Comparison of ENCODE assay signal across 17 cellular contexts in genomic region chr1:71045463-71046028, GRCh38. TPM values are rescaled to one million over a fixed set of nuclear protein-coding genes. Genes with fewer than 3 reads are reported as not detected.
DNase-seq lines count a peak whose midpoint lies in the region; ATAC-seq and TF ChIP-seq lines count a peak whose summit lies in the region.
"Had no signal": no experiment of that assay in that cellular context is flagged by ENCODE, and none has a peak within 500 bp of the region (broad histone marks: within the 10 kb centered on the region; RNA-seq: fewer than 3 reads in every experiment).

No MANE protein-coding gene starts in this region.

- no peak overlapping the region for H3K27ac Mint-ChIP-seq in activated CD4-positive, alpha-beta T cell treated with anti-CD3 and anti-CD28 coated beads, Interleukin-2, amount 10 ng/mL, durations not matched to agents 7 days and 5 days
- no peak overlapping the region for H3K27ac Mint-ChIP-seq in naive thymus-derived CD4-positive, alpha-beta T cell
- H3K27ac Mint-ChIP-seq: activated T-cell treated with anti-CD3 and anti-CD28 coated beads, Interleukin-2, amount 50 U/mL, for 24 hours had no signal

- DNase-seq in activated CD4-positive, alpha-beta T cell treated with anti-CD3 and anti-CD28 coated beads, Interleukin-2, amount 10 ng/mL, durations not matched to agents 7 days and 5 days = no peak
- DNase-seq in activated CD4-positive, alpha-beta T cell treated with anti-CD3 and anti-CD28 coated beads, Interleukin-2, amount 50 U/mL, for 1 hour = no peak
- DNase-seq in ascending aorta (ENCODE audit: low spot score in 2 of 2) (peak in 1 of 2 donors; percentile 62), tibial artery (peak in 1 of 2 donors; percentile 54), inferior parietal cortex (ENCODE audit: extremely low spot score) (no peak), mucosa of descending colon (no peak)
- no peak for DNase-seq in naive thymus-derived CD4-positive, alpha-beta T cell
- no peak for DNase-seq in stimulated activated CD4-positive, alpha-beta T cell treated with anti-CD3 and anti-CD28 coated beads, Interleukin-2, amount 100 ng/mL, for 24 hours
- DNase-seq: activated CD4-positive, CD25-positive, alpha-beta regulatory T cell treated with anti-CD3 and anti-CD28 coated beads, Interleukin-2, amount 50 U/mL, for 72 hours; Calu3; cerebellar nuclear complex; KG1; mesendoderm; NCI-H146; NCI-H446 treated with DMSO at 0.1 percent for 48 hours; PC-3 had no signal

- ATAC-seq in naive thymus-derived CD4-positive, alpha-beta T cell = no peak
- ATAC-seq in mucosa of descending colon = no peak
- ATAC-seq: PC-3 had no signal

- peaks cover 17% of the 10 kb centered on the region for H3K4me1 Mint-ChIP-seq in activated CD4-positive, alpha-beta T cell treated with anti-CD3 and anti-CD28 coated beads, Interleukin-2, amount 10 ng/mL, durations not matched to agents 7 days and 5 days
- peaks cover 6 to 27% (median 20%) of the 10 kb centered on the region in 7 donors for H3K4me1 Mint-ChIP-seq in naive thymus-derived CD4-positive, alpha-beta T cell

- CTCF ChIA-PET in activated CD4-positive, alpha-beta T cell treated with anti-CD3 and anti-CD28 coated beads, Interleukin-2, amount 10 ng/mL, durations not matched to agents 7 days and 5 days (lab: Charles Lee) = no interaction called here
- CTCF ChIA-PET in naive thymus-derived CD4-positive, alpha-beta T cell (lab: Charles Lee) = no interaction called here

- peaks cover 62% of the 10 kb centered on the region for H3K27me3 Mint-ChIP-seq in activated CD4-positive, alpha-beta T cell treated with anti-CD3 and anti-CD28 coated beads, Interleukin-2, amount 10 ng/mL, durations not matched to agents 7 days and 5 days
- peaks cover 39 to 63% (median 56%) of the 10 kb centered on the region in 5 donors for H3K27me3 Mint-ChIP-seq in naive thymus-derived CD4-positive, alpha-beta T cell

- H3K4me3 ChIP-seq in ascending aorta = peak overlapping the region; percentile 36 to 86
- H3K4me3 ChIP-seq in naive thymus-derived CD4-positive, alpha-beta T cell (ENCODE audit: low read length) = no peak overlapping the region
- peak overlapping the region; percentile 86 to 90 for H3K4me3 ChIP-seq in tibial artery
- H3K4me3 ChIP-seq in mucosa of descending colon = no peak overlapping the region

- H3K36me3 ChIP-seq in ascending aorta (no peaks in the 10 kb centered on the region), tibial artery (no peaks in the 10 kb centered on the region), mucosa of descending colon (ENCODE audit: low read depth) (no peaks in the 10 kb centered on the region)
- H3K36me3 ChIP-seq in naive thymus-derived CD4-positive, alpha-beta T cell (ENCODE audit: control insufficient read depth in 2 of 3, insufficient read depth in 3 of 3, low read length in 3 of 3) = no peaks in the 10 kb centered on the region

- H3K27me3 ChIP-seq in ascending aorta = no peaks in the 10 kb centered on the region
- H3K27me3 ChIP-seq in naive thymus-derived CD4-positive, alpha-beta T cell (ENCODE audit: control insufficient read depth in 2 of 2, insufficient read depth in 2 of 2, low read length in 2 of 2) = peaks cover 16% of the 10 kb centered on the region in 2 donors
- H3K27me3 ChIP-seq in tibial artery = no peaks in the 10 kb centered on the region

- H3K9me3 Mint-ChIP-seq in activated CD4-positive, alpha-beta T cell treated with anti-CD3 and anti-CD28 coated beads, Interleukin-2, amount 10 ng/mL, durations not matched to agents 7 days and 5 days = no peaks in the 10 kb centered on the region
- peaks cover 0 to 3% (median 0%) of the 10 kb centered on the region in 11 donors for H3K9me3 Mint-ChIP-seq in naive thymus-derived CD4-positive, alpha-beta T cell
- H3K9me3 Mint-ChIP-seq: activated T-cell treated with anti-CD3 and anti-CD28 coated beads, Interleukin-2, amount 50 U/mL, for 24 hours had no signal

- H3K4me1 ChIP-seq in ascending aorta (peaks cover 0 to 7% of the 10 kb centered on the region in 2 donors), tibial artery (peaks cover 6 to 28% (median 11%) of the 10 kb centered on the region in 4 donors), mucosa of descending colon (ENCODE audit: low read depth) (peaks cover 4% of the 10 kb centered on the region)
- peaks cover 0 to 5% of the 10 kb centered on the region in 2 donors for H3K4me1 ChIP-seq in naive thymus-derived CD4-positive, alpha-beta T cell (ENCODE audit: control insufficient read depth in 2 of 2, insufficient read depth in 2 of 2, low read length in 2 of 2)

- peak overlapping the region; percentile 30 for H3K4me3 Mint-ChIP-seq in activated CD4-positive, alpha-beta T cell treated with anti-CD3 and anti-CD28 coated beads, Interleukin-2, amount 10 ng/mL, durations not matched to agents 7 days and 5 days
- peak overlapping the region; percentile 12 to 87 (median 40) for H3K4me3 Mint-ChIP-seq in naive thymus-derived CD4-positive, alpha-beta T cell

- H3K36me3 Mint-ChIP-seq in activated CD4-positive, alpha-beta T cell treated with anti-CD3 and anti-CD28 coated beads, Interleukin-2, amount 10 ng/mL, durations not matched to agents 7 days and 5 days (ENCODE audit: low read depth) = no peaks in the 10 kb centered on the region
- no peaks in the 10 kb centered on the region for H3K36me3 Mint-ChIP-seq in naive thymus-derived CD4-positive, alpha-beta T cell

- H3K27ac ChIP-seq in ascending aorta = peak overlapping the region; percentile 64 to 66
- H3K27ac ChIP-seq in naive thymus-derived CD4-positive, alpha-beta T cell (ENCODE audit: low read depth, low read length) = no peak overlapping the region
- peak overlapping the region; percentile 57 to 83 for H3K27ac ChIP-seq in tibial artery

- POLR2A ChIA-PET in activated CD4-positive, alpha-beta T cell treated with anti-CD3 and anti-CD28 coated beads, Interleukin-2, amount 10 ng/mL, durations not matched to agents 7 days and 5 days (lab: Charles Lee) = no interaction called here
- POLR2A ChIA-PET in naive thymus-derived CD4-positive, alpha-beta T cell (lab: Charles Lee) = no interaction called here

- intact Hi-C loops in ascending aorta (cut with DNase I) (loop anchor here (2.0 to 10.0 kb wide), 5 partner anchors 27 to 691 kb away; partner anchors contain the start of gene ANKRD13C), tibial artery (cut with DNase I; ENCODE audit: low total_unique reads) (loop anchor here (10.0 kb wide), 1 partner anchor 171 kb away; no protein-coding TSS in a partner anchor), mucosa of descending colon (cut with DNase I, micrococcal nuclease) (loop anchor here in 1 of 2 donors (5.0 kb wide), 1 partner anchor 358 kb away; no protein-coding TSS in a partner anchor)
- intact Hi-C loops in naive thymus-derived CD4-positive, alpha-beta T cell (cut with micrococcal nuclease) = loop anchor here in 1 of 2 donors (5.0 kb wide), 1 partner anchor 1237 kb away; the partner anchor contains the start of gene NEGR1

- no peaks in the 10 kb centered on the region for H3K9me3 ChIP-seq in ascending aorta
- no peaks in the 10 kb centered on the region for H3K9me3 ChIP-seq in naive thymus-derived CD4-positive, alpha-beta T cell (ENCODE audit: control insufficient read depth in 2 of 3, low read length in 3 of 3)
- no peaks in the 10 kb centered on the region for H3K9me3 ChIP-seq in tibial artery
- H3K9me3 ChIP-seq in mucosa of descending colon = no peaks in the 10 kb centered on the region

- TF ChIP-seq CTCF in ascending aorta (IDR thresholded peaks at IDR 0.05) (no peak), tibial artery (IDR thresholded peaks at IDR 0.05) (no peak), mucosa of descending colon (IDR thresholded peaks at IDR 0.05) (no peak)

RNA-seq across cellular contexts. Expression of gene PTGER3, which starts 2.1 kb away (rescaled TPM):
- under 1 TPM; 0.12 to 0.15 TPM for total RNA-seq in activated CD4-positive, alpha-beta T cell treated with anti-CD3 and anti-CD28 coated beads, Interleukin-2, amount 10 ng/mL, durations not matched to agents 7 days and 5 days
- total RNA-seq in ascending aorta (70.1 TPM), mucosa of descending colon (10 to 100 TPM in 1 of 3 donors, 1 to 10 TPM in 2; 1.2 to 19.7 (median 1.3) TPM)
- total RNA-seq in naive thymus-derived CD4-positive, alpha-beta T cell = 1 to 10 TPM in 3 of 5 experiments, not detected in 2; 2.4 to 4.3 (median 3.7) TPM
- polyA plus RNA-seq in naive thymus-derived CD4-positive, alpha-beta T cell = under 1 TPM in 1 of 2 donors, not detected in 1; 0.07 TPM

RNA-seq across cellular contexts. Expression of gene ZRANB2, which starts 35.3 kb away (rescaled TPM):
- 100 to 1,000 TPM; 110 to 127 TPM for total RNA-seq in activated CD4-positive, alpha-beta T cell treated with anti-CD3 and anti-CD28 coated beads, Interleukin-2, amount 10 ng/mL, durations not matched to agents 7 days and 5 days
- total RNA-seq in ascending aorta (37.9 TPM), mucosa of descending colon (100 to 1,000 TPM in 1 of 3 donors, 10 to 100 TPM in 2; 74.8 to 108 (median 94.9) TPM)
- total RNA-seq in naive thymus-derived CD4-positive, alpha-beta T cell = 100 to 1,000 TPM in 3 of 5 experiments, 10 to 100 TPM in 2; 84.9 to 167 (median 121) TPM
- polyA plus RNA-seq in naive thymus-derived CD4-positive, alpha-beta T cell = 10 to 100 TPM; 31.1 to 64.3 TPM

Comparison
In these comparisons a context has a peak if more than half of its experiments do, and no peak if none do; other contexts are left out.
1. H3K4me3 ChIP-seq: peak in ascending aorta (2 of 2) and tibial artery (2 of 2); none in naive thymus-derived CD4-positive, alpha-beta T cell (single experiment) and mucosa of descending colon (single experiment).